In genomic region chr4:152185786-152186540, GRCh38 we compare ENCODE assay signal across 25 cellular contexts.
A peak's percentile ranks its signal among the peaks of the same experiment; 100 is the strongest.
DNase-seq lines count a peak whose midpoint lies in the region; ATAC-seq, FAIRE-seq and TF ChIP-seq lines count a peak whose summit lies in the region.
"Had no signal": no experiment of that assay in that cellular context is flagged by ENCODE, and none has a peak within 500 bp of the region (broad histone marks: within the 10 kb centered on the region; RNA-seq: fewer than 3 reads in every experiment).

No MANE protein-coding gene starts in this region.

- no peak overlapping the region for H3K4me3 ChIP-seq in bronchial epithelial cell (ENCODE audit: low read depth, low read length)
- no peak overlapping the region for H3K4me3 ChIP-seq in gastrocnemius medialis
- no peak overlapping the region for H3K4me3 ChIP-seq in transverse colon
- H3K4me3 ChIP-seq: adrenal gland, coronary artery, sigmoid colon, upper lobe of right lung had no signal

- H3K27me3 ChIP-seq in bronchial epithelial cell (ENCODE audit: control insufficient read depth, insufficient read depth, low read length) = no peaks in the 10 kb centered on the region
- H3K27me3 ChIP-seq in gastrocnemius medialis = no peaks in the 10 kb centered on the region
- no peaks in the 10 kb centered on the region for H3K27me3 ChIP-seq in transverse colon
- H3K27me3 ChIP-seq: adrenal gland, sigmoid colon, upper lobe of right lung had no signal

- intact Hi-C loops in gastrocnemius medialis (cut with DNase I; ENCODE audit: low total_unique reads) = loop anchor here (5.0 kb wide), 1 partner anchor 144 kb away; no protein-coding TSS in a partner anchor
- intact Hi-C loops in transverse colon (cut with DNase I; ENCODE audit: low total_unique reads) = no loop called here

- peak; percentile 31 to 48 for ATAC-seq in gastrocnemius medialis
- ATAC-seq: activated CD4-positive, alpha-beta T cell treated with anti-CD3 and anti-CD28 coated beads for 36 hours; activated T-cell treated with anti-CD3 and anti-CD28 coated beads, Interleukin-2, amount 50 U/mL, for 4 hours; stimulated activated naive CD8-positive, alpha-beta T cell treated with anti-CD3 and anti-CD28 coated beads, Interleukin-15, amount 100 ng/mL, for 72 hours; upper lobe of right lung had no signal

- no peak for TF ChIP-seq CTCF in bronchial epithelial cell (IDR thresholded peaks at IDR 0.05; ENCODE audit: insufficient read depth, low read length, severe bottlenecking)
- TF ChIP-seq CTCF in gastrocnemius medialis (IDR thresholded peaks at IDR 0.05 in 4 of 5, conservative IDR thresholded peaks at IDR 0.05 in 1 of 5) = no peak
- TF ChIP-seq CTCF in transverse colon (IDR thresholded peaks at IDR 0.05) = no peak

- TF ChIP-seq POLR2A in gastrocnemius medialis (IDR thresholded peaks at IDR 0.05) = no peak
- no peak for TF ChIP-seq POLR2A in transverse colon (IDR thresholded peaks at IDR 0.05)

- peak overlapping the region in 1 of 4 donors; percentile 63 for H3K27ac ChIP-seq in gastrocnemius medialis
- no peak overlapping the region for H3K27ac ChIP-seq in transverse colon
- H3K27ac ChIP-seq: 22Rv1, adrenal gland, coronary artery, sigmoid colon, upper lobe of right lung had no signal

- no peak for FAIRE-seq in bronchial epithelial cell (lab: Jason Lieb, UNC)
- FAIRE-seq: G401.6 had no signal

- in situ Hi-C loops in gastrocnemius medialis (cut with MboI; ENCODE audit: low sequenced_read_pairs in 4 of 4) = no loop called here
- in situ Hi-C loops in transverse colon (cut with MboI; ENCODE audit: low pct_ligation_motif_present in 1 of 4, low pct_unique_long_range_greater_than_20kb in 1 of 4, low sequenced_read_pairs in 3 of 4) = no loop called here

- H3K36me3 ChIP-seq in bronchial epithelial cell (ENCODE audit: control insufficient read depth, insufficient read depth, low read length) (no peaks in the 10 kb centered on the region), gastrocnemius medialis (no peaks in the 10 kb centered on the region), transverse colon (no peaks in the 10 kb centered on the region)
- H3K36me3 ChIP-seq: adrenal gland, sigmoid colon, upper lobe of right lung had no signal

- peaks cover 24 to 36% of the 10 kb centered on the region in 2 donors for H3K4me1 ChIP-seq in gastrocnemius medialis
- no peaks in the 10 kb centered on the region for H3K4me1 ChIP-seq in transverse colon
- H3K4me1 ChIP-seq: adrenal gland, sigmoid colon, upper lobe of right lung had no signal

- no peaks in the 10 kb centered on the region for H3K9me3 ChIP-seq in gastrocnemius medialis
- H3K9me3 ChIP-seq in transverse colon = no peaks in the 10 kb centered on the region
- H3K9me3 ChIP-seq: adrenal gland, sigmoid colon, upper lobe of right lung had no signal

- no peak for TF ChIP-seq EP300 in transverse colon (IDR thresholded peaks at IDR 0.05; ENCODE audit: low read depth)

- 76 to 84% methylated on average over 5 to 8 of the region's 8 CpGs for WGBS in transverse colon (ENCODE audit: low coverage in 1 of 2), 2 donors

- DNase-seq in NCI-H524 (lab: John Stamatoyannopoulos, UW) (peak; percentile 0 to 41), NCI-H524 treated with DMSO at 0.1 percent for 48 hours (lab: John Stamatoyannopoulos, UW) (no peak), NOMO-1 (lab: John Stamatoyannopoulos, UW; ENCODE audit: unreplicated experiment in 2 of 2) (peak; percentile 38 to 74), bronchial epithelial cell (ENCODE audit: low read depth) (peak; percentile 13), gastrocnemius medialis (peak in 1 of 2 donors; percentile 19), foreskin melanocyte (no peak), transverse colon (no peak), NCI-H146 treated with DMSO at 0.1 percent for 48 hours (lab: John Stamatoyannopoulos, UW; ENCODE audit: unreplicated experiment) (no peak)
- DNase-seq: activated CD4-positive, alpha-beta T cell treated with anti-CD3 and anti-CD28 coated beads for 36 hours; activated naive CD4-positive, alpha-beta T cell treated with Interleukin-2 at 50 U/mL for 16 hours; activated T-cell treated with anti-CD3 and anti-CD28 coated beads, Interleukin-2, amount 50 U/mL, for 4 hours; adrenal gland; CD4-positive, alpha-beta memory T cell; islet precursor cell; midbrain; NCI-H1092 treated with DMSO at 0.1 percent for 48 hours; NCI-H2029 treated with DMSO at 0.1 percent for 48 hours; SHP77 treated with DMSO at 0.1 percent for 48 hours; sigmoid colon; stimulated activated CD4-positive, alpha-beta T cell treated with anti-CD3 and anti-CD28 coated beads, Interleukin-15, amount 100 ng/mL, for 24 hours; stimulated activated naive CD8-positive, alpha-beta T cell treated with anti-CD3 and anti-CD28 coated beads, Interleukin-15, amount 100 ng/mL, for 72 hours; upper lobe of right lung had no signal

Comparison
In these comparisons a context has a peak if more than half of its experiments do, and no peak if none do; other contexts are left out.
1. DNase-seq: peak in NCI-H524 (2 of 2), NOMO-1 (2 of 2) and bronchial epithelial cell (single experiment); none in NCI-H524 treated with DMSO at 0.1 percent for 48 hours (single experiment), foreskin melanocyte (single experiment), transverse colon (single experiment) and NCI-H146 treated with DMSO at 0.1 percent for 48 hours (single experiment).